ENCODE assay signal across 18 cellular contexts in the genomic region with DNA sequence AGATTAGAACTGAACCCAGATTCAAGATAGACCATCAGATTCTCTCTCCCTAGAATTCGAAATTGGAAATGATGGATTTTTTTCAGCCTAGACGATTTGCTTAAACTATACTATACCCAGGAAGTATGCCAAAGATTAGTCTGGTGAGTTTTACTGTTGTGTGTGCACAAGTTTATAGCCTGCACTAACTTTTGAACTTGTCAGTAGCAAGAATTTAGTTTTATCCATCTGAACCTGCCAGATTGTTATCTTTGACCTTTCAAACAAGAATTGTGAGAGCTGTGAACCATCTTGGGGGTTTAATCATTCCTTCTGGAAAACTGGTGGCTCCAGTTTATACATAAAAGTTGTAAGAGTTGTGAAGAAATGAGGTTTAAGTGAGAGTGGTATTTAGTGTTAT.
"Had no signal": no experiment of that assay in that cellular context is flagged by ENCODE, and none has a peak within 500 bp of the region (broad histone marks: within the 10 kb centered on the region; RNA-seq: fewer than 3 reads in every experiment).

No MANE protein-coding gene starts in this region.

- DNase-seq: activated CD4-positive, alpha-beta memory T cell treated with anti-CD3 and anti-CD28 coated beads, Interleukin-2, amount 10 ng/mL, durations not matched to agents 7 days and 5 days; activated CD4-positive, alpha-beta T cell treated with anti-CD3 and anti-CD28 coated beads, Interleukin-2, amount 10 ng/mL, durations not matched to agents 7 days and 5 days; activated CD4-positive, CD25-positive, alpha-beta regulatory T cell; activated gamma-delta T cell treated with Interleukin-2 at 50 U/mL for 16 hours; activated naive CD4-positive, alpha-beta T cell treated with anti-CD3 and anti-CD28 coated beads, Interleukin-2, amount 10 ng/mL, durations not matched to agents 7 days and 5 days; activated naive CD8-positive, alpha-beta T cell treated with anti-CD3 and anti-CD28 coated beads for 36 hours; activated T-cell treated with anti-CD3 and anti-CD28 coated beads for 4 hours; activated T-cell treated with anti-CD3 and anti-CD28 coated beads, Interleukin-2, amount 50 U/mL, for 72 hours; KG1; MG63; MV-4-11; NCI-H1092 treated with DMSO at 0.1 percent for 48 hours; NCI-H1417 treated with DMSO at 0.1 percent for 48 hours; NCI-H1694; NCI-H226; SIG-M5; T-helper 17 cell; T-helper 9 cell had no signal

- H3K27me3 ChIP-seq: MG63 had no signal

- H3K4me3 ChIP-seq: MG63 had no signal

- H3K36me3 ChIP-seq: MG63 had no signal

- H3K9me3 ChIP-seq: MG63 had no signal
